In genomic region chr22:40415531-40416266, GRCh38 we compare ENCODE assay signal across 11 cellular contexts. TPM values are rescaled to one million over a fixed set of nuclear protein-coding genes. Genes with fewer than 3 reads are reported as not detected.
DNase-seq lines count a peak whose midpoint lies in the region; ATAC-seq, FAIRE-seq and TF ChIP-seq lines count a peak whose summit lies in the region.
"Had no signal": no experiment of that assay in that cellular context is flagged by ENCODE, and none has a peak within 500 bp of the region (broad histone marks: within the 10 kb centered on the region; RNA-seq: fewer than 3 reads in every experiment).

No MANE protein-coding gene starts in this region.

- no peak for FAIRE-seq in pancreas (lab: Jason Lieb, UNC)

- no peak overlapping the region for H3K27ac ChIP-seq in pancreas
- H3K27ac ChIP-seq in hepatocyte, result no peak overlapping the region

- intact Hi-C loops in pancreas (cut with DNase I), result no loop called here

- H3K36me3 ChIP-seq in pancreas, result peaks cover 11 to 40% (median 28%) of the 10 kb centered on the region in 3 donors
- H3K36me3 ChIP-seq in hepatocyte (replicated peaks; ENCODE audit: insufficient read depth, low read depth), result no peaks in the 10 kb centered on the region

- H2AFZ ChIP-seq in hepatocyte, result no peak overlapping the region

- no peaks in the 10 kb centered on the region for H3K79me2 ChIP-seq in hepatocyte

- H3K4me3 ChIP-seq in choroid plexus epithelial cell (ENCODE audit: low read depth, low read length), result no peak overlapping the region
- H3K4me3 ChIP-seq in pancreas, result no peak overlapping the region
- no peak overlapping the region for H3K4me3 ChIP-seq in hepatocyte

- H4K20me1 ChIP-seq in hepatocyte (ENCODE audit: insufficient read depth, poor library complexity, severe bottlenecking), result no peaks in the 10 kb centered on the region

- WGBS in pancreas, 2 donors, result 85 to 87% methylated on average over 19 of the region's 19 CpGs
- 84% methylated on average over 19 of the region's 19 CpGs for WGBS in hepatocyte (ENCODE audit: low lambda C conversion rate, missing lambda C conversion rate)

- H3K9me3 ChIP-seq in pancreas (no peaks in the 10 kb centered on the region), hepatocyte (ENCODE audit: low read depth) (no peaks in the 10 kb centered on the region)

- no peaks in the 10 kb centered on the region for H3K9me2 ChIP-seq in hepatocyte (replicated peaks; ENCODE audit: insufficient read depth)

- H3K4me2 ChIP-seq in hepatocyte, result no peak overlapping the region

- H3K4me1 ChIP-seq in pancreas (no peaks in the 10 kb centered on the region), hepatocyte (ENCODE audit: insufficient read depth) (no peaks in the 10 kb centered on the region)

- DNase-seq in SHP77 (lab: John Stamatoyannopoulos, UW) (peak; percentile 18 to 35), SHP77 treated with DMSO at 0.1 percent for 48 hours (lab: John Stamatoyannopoulos, UW) (no peak), MV-4-11 (lab: John Stamatoyannopoulos, UW) (peak; percentile 64), choroid plexus epithelial cell (ENCODE audit: low read depth) (peak; percentile 65), pancreas (no peak), NK-92 (lab: John Stamatoyannopoulos, UW; ENCODE audit: unreplicated experiment) (no peak), NCI-H1105 treated with DMSO at 0.1 percent for 48 hours (lab: John Stamatoyannopoulos, UW) (no peak), hepatocyte (ENCODE audit: low spot score) (no peak)
- DNase-seq: 8988T; stimulated activated CD4-positive, alpha-beta T cell treated with anti-CD3 and anti-CD28 coated beads, Interleukin-4, amount 100 ng/mL, for 24 hours had no signal

- no peak for TF ChIP-seq CTCF in choroid plexus epithelial cell (conservative IDR thresholded peaks at IDR 0.05; ENCODE audit: low read depth, low read length)
- no peak for TF ChIP-seq CTCF in pancreas (IDR thresholded peaks at IDR 0.05)
- no peak for TF ChIP-seq CTCF in hepatocyte (IDR thresholded peaks at IDR 0.05; ENCODE audit: poor library complexity)

- peak in 3 of 4 donors; percentile 5 to 29 (median 10) for ATAC-seq in pancreas
- ATAC-seq: Panc1 had no signal

- H3K27me3 ChIP-seq in pancreas (no peaks in the 10 kb centered on the region), hepatocyte (no peaks in the 10 kb centered on the region)

RNA-seq across cellular contexts. Expression of gene SGSM3, which starts 45.3 kb away (rescaled TPM):
- total RNA-seq in pancreas, result 10 to 100 TPM; 57.1 to 94.0 (median 66.7) TPM
- 100 to 1,000 TPM; 191 to 215 TPM for polyA plus RNA-seq in pancreas
- 59.4 and 60.4 TPM in 2 replicates for total RNA-seq in hepatocyte
- 111 and 126 TPM in 2 replicates for polyA plus RNA-seq in hepatocyte

Comparison
In these comparisons a context has a peak if more than half of its experiments do, and no peak if none do; other contexts are left out.
1. DNase-seq: peak in SHP77 (2 of 2), MV-4-11 (single experiment) and choroid plexus epithelial cell (single experiment); none in SHP77 treated with DMSO at 0.1 percent for 48 hours (single experiment), pancreas (0 of 6), NK-92 (single experiment), NCI-H1105 treated with DMSO at 0.1 percent for 48 hours (single experiment) and hepatocyte (single experiment).